In the genomic region with DNA sequence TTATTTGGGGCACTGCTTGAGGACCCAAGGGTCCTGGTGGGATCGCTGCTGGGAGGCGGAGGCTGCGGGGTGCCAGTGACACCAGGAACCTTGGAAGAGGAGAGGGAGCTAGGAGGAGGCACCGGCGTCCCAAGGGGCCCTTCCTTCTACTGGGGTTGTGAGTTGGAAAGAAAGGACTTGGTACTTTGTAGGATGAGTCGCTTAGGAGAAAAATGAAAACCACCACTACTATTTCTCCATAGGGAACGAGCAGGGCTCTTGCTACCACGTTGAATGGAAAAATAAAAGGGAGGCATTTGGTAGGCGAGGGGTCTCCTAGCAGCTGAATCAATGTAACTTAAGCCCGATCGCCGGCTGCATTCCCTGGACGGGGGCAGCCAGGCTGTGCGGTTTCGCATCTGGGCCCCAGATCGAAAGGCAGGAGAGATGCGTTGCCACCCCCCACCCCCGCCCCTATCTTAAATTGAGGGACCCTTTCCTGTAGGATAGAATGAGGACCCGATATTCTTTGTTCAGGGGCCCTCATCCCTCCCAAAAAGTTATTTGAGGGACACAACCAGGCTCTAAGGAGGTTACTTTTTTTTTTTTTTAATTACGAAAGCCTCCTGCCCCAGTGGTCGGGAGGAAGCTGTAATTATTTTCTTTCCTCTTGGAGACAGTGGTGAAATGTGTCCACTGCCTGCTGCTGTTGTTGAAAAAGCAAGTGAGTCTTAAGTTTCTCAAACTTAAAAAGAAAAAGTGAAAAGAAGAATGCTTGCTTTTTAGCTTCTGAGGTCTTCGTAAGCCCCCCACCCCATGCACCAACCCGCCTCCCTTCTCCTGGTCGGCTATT, we compare ENCODE assay signal across 8 cellular contexts. TPM values are rescaled to one million over a fixed set of nuclear protein-coding genes. Genes with fewer than 3 reads are reported as not detected.
DNase-seq lines count a peak whose midpoint lies in the region; ATAC-seq and TF ChIP-seq lines count a peak whose summit lies in the region.

No MANE protein-coding gene starts in this region.

- peak overlapping the region in 2 of 3 donors; percentile 21 to 60 for H3K9ac ChIP-seq in skeletal muscle tissue (ENCODE audit: low read depth in 1 of 3, low read length in 3 of 3)

- H3K4me1 ChIP-seq in right atrium auricular region = peaks cover 0 to 46% of the 10 kb centered on the region in 2 donors
- peaks cover 13 to 20% (median 17%) of the 10 kb centered on the region in 3 donors for H3K4me1 ChIP-seq in skeletal muscle tissue (ENCODE audit: control insufficient read depth in 3 of 3, insufficient read depth in 3 of 3, low read length in 3 of 3)

- ATAC-seq in SK-N-SH treated with all-trans-retinoic acid at 6 μM for 48 hours = peak; percentile 7

- CTCF ChIA-PET in HEK293T (lab: Yijun Ruan, JAX) = interaction anchor here (0.7 kb wide), 3 partner anchors 45 to 209 kb away, joined by 3 read pairs; no protein-coding TSS in a partner anchor

- H3K27me3 ChIP-seq in right atrium auricular region = no peaks in the 10 kb centered on the region
- peaks cover 34 to 50% (median 41%) of the 10 kb centered on the region in 3 donors for H3K27me3 ChIP-seq in skeletal muscle tissue (ENCODE audit: control insufficient read depth in 3 of 3, insufficient read depth in 3 of 3, low read length in 3 of 3)

- POLR2A ChIA-PET in HEK293T (lab: Yijun Ruan, JAX) = interaction anchor here (1.4 kb wide), 1 partner anchor 15 kb away, joined by 4 read pairs; no protein-coding TSS in a partner anchor

- H3K9me3 ChIP-seq in right atrium auricular region (no peaks in the 10 kb centered on the region), skeletal muscle tissue (ENCODE audit: control insufficient read depth in 3 of 3, low read length in 3 of 3) (no peaks in the 10 kb centered on the region)

- H3K36me3 ChIP-seq in right atrium auricular region = no peaks in the 10 kb centered on the region
- H3K36me3 ChIP-seq in skeletal muscle tissue (ENCODE audit: control insufficient read depth in 3 of 3, insufficient read depth in 3 of 3, low read length in 3 of 3) = no peaks in the 10 kb centered on the region

- H3K27ac ChIP-seq in right atrium auricular region = peak overlapping the region; percentile 27 to 41
- no peak overlapping the region for H3K27ac ChIP-seq in skeletal muscle tissue (ENCODE audit: low read depth, low read length)

- DNase-seq in DMS79 (lab: John Stamatoyannopoulos, UW) (peak; percentile 29), DMS79 treated with DMSO at 0.1 percent for 48 hours (lab: John Stamatoyannopoulos, UW) (no peak), right atrium auricular region (ENCODE audit: low spot score) (no peak), amniotic stem cell (lab: John Stamatoyannopoulos, UW) (no peak), HEK293T (ENCODE audit: extremely low spot score) (no peak)
- no peak for DNase-seq in central memory CD4-positive, alpha-beta T cell

- H3K4me3 ChIP-seq in right atrium auricular region (peak overlapping the region; percentile 57 to 69), skeletal muscle tissue (ENCODE audit: low read length in 3 of 3) (peak overlapping the region; percentile 69 to 71 (median 70))

- TF ChIP-seq CTCF in right atrium auricular region (IDR thresholded peaks at IDR 0.05) = no peak

TF ChIP-seq in SK-N-SH treated with all-trans-retinoic acid at 6 μM for 48 hours, 23 proteins besides CTCF, POLR2A, EP300 and RAD21 (continues in another document):
- TF ChIP-seq ZNF70 (CRISPR knock-in tag; IDR thresholded peaks at IDR 0.05) (no peak), GLIS3 (CRISPR knock-in tag; IDR thresholded peaks at IDR 0.05) (no peak), ZFP30 (CRISPR knock-in tag; IDR thresholded peaks at IDR 0.05) (no peak), ZC3H10 (CRISPR knock-in tag; IDR thresholded peaks at IDR 0.05) (no peak), ZFP3 (CRISPR knock-in tag; IDR thresholded peaks at IDR 0.05) (no peak), ARNTL (CRISPR knock-in tag; IDR thresholded peaks at IDR 0.05; ENCODE audit: borderline replicate concordance, low read depth) (no peak), TOX (CRISPR knock-in tag; IDR thresholded peaks at IDR 0.05; ENCODE audit: borderline replicate concordance) (no peak), ZNF8 (CRISPR knock-in tag; IDR thresholded peaks at IDR 0.05) (no peak), TCF4 (CRISPR knock-in tag; IDR thresholded peaks at IDR 0.05; ENCODE audit: borderline replicate concordance) (no peak)
- TF ChIP-seq, protein P1, sequence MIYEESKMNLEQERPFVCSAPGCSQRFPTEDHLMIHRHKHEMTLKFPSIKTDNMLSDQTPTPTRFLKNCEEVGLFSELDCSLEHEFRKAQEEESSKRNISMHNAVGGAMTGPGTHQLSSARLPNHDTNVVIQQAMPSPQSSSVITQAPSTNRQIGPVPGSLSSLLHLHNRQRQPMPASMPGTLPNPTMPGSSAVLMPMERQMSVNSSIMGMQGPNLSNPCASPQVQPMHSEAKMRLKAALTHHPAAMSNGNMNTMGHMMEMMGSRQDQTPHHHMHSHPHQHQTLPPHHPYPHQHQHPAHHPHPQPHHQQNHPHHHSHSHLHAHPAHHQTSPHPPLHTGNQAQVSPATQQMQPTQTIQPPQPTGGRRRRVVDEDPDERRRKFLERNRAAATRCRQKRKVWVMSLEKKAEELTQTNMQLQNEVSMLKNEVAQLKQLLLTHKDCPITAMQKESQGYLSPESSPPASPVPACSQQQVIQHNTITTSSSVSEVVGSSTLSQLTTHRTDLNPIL (CRISPR knock-in tag; IDR thresholded peaks at IDR 0.05; ENCODE audit: low read depth) = no peak

TF ChIP-seq in HEK293T, 16 proteins besides CTCF, POLR2A, EP300 and RAD21:
- TF ChIP-seq L3MBTL2 (conservative IDR thresholded peaks at IDR 0.05) (no peak), SUZ12 (IDR thresholded peaks at IDR 0.05) (no peak), ELF4 (IDR thresholded peaks at IDR 0.05) (no peak), SP1 (IDR thresholded peaks at IDR 0.05) (no peak), CTBP1 (IDR thresholded peaks at IDR 0.05; ENCODE audit: borderline replicate concordance) (no peak), FOXA1 (IDR thresholded peaks at IDR 0.05) (no peak), FOXM1 (IDR thresholded peaks at IDR 0.05; ENCODE audit: borderline replicate concordance) (no peak), BHLHE40 (IDR thresholded peaks at IDR 0.05; ENCODE audit: borderline replicate concordance) (no peak), LEF1 (IDR thresholded peaks at IDR 0.05; ENCODE audit: borderline replicate concordance) (no peak), ZNF384 (IDR thresholded peaks at IDR 0.05) (no peak), ARNT (IDR thresholded peaks at IDR 0.05) (no peak), TARDBP (IDR thresholded peaks at IDR 0.05) (no peak), NFRKB (IDR thresholded peaks at IDR 0.05) (no peak), HDGF (IDR thresholded peaks at IDR 0.05; ENCODE audit: borderline replicate concordance) (no peak)
- TF ChIP-seq, protein P2, sequence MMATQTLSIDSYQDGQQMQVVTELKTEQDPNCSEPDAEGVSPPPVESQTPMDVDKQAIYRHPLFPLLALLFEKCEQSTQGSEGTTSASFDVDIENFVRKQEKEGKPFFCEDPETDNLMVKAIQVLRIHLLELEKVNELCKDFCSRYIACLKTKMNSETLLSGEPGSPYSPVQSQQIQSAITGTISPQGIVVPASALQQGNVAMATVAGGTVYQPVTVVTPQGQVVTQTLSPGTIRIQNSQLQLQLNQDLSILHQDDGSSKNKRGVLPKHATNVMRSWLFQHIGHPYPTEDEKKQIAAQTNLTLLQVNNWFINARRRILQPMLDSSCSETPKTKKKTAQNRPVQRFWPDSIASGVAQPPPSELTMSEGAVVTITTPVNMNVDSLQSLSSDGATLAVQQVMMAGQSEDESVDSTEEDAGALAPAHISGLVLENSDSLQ (IDR thresholded peaks at IDR 0.05) = no peak

RNA-seq across cellular contexts. Expression of gene IGFBP2, which starts 1.3 kb away (rescaled TPM):
- total RNA-seq in right atrium auricular region (100 to 1,000 TPM; 255 to 508 TPM), skeletal muscle tissue (99.7 TPM)
